Comparison of ENCODE assay signal across 8 cellular contexts in genomic region chr16:89325861-89326471, GRCh38.
DNase-seq lines count a peak whose midpoint lies in the region; ATAC-seq and TF ChIP-seq lines count a peak whose summit lies in the region.

No MANE protein-coding gene starts in this region.

- H3K27ac ChIP-seq in HEK293 (ENCODE audit: extremely low read depth, low read depth, low read length) (peak overlapping the region; percentile 46; the same call in 1 of the 2 replicates), esophagus muscularis mucosa (replicated peaks in 1 of 4) (peak overlapping the region; percentile 75 to 82 (median 79))

- peak; percentile 27 to 35 for ATAC-seq in naive B cell (ENCODE audit: low read depth in 2 of 2)
- ATAC-seq in HG02798 (IDR thresholded peaks at IDR 0.05; ENCODE audit: poor library complexity, unreplicated experiment), result no peak

- H3K27me3 Mint-ChIP-seq in CD14-positive monocyte (ENCODE audit: low read depth in 3 of 3) (no peaks in the 10 kb centered on the region), naive B cell (no peaks in the 10 kb centered on the region)
- H3K27me3 Mint-ChIP-seq in T-helper 2 cell treated with Interferon-gamma antibody and Interleukin-4, amounts not matched to agents 5 μg/mL and 100 μg/mL, for 36 hours (ENCODE audit: low read depth), result no peaks in the 10 kb centered on the region

- TF ChIP-seq CTCF in CD14-positive monocyte (IDR thresholded peaks at IDR 0.05), result no peak
- TF ChIP-seq CTCF in HEK293 (tag by site-specific recombination; IDR thresholded peaks at IDR 0.05), result no peak
- no peak for TF ChIP-seq CTCF in esophagus muscularis mucosa (IDR thresholded peaks at IDR 0.05)

- no peaks in the 10 kb centered on the region for H3K9me3 ChIP-seq in HEK293 (ENCODE audit: control insufficient read depth, insufficient read depth, low read depth, low read length)
- H3K9me3 ChIP-seq in esophagus muscularis mucosa, result peaks cover 0 to 4% (median 0%) of the 10 kb centered on the region in 4 donors

- no peaks in the 10 kb centered on the region for H3K36me3 ChIP-seq in HEK293 (ENCODE audit: control insufficient read depth in 2 of 2, insufficient read depth in 1 of 2, low read length in 2 of 2)
- H3K36me3 ChIP-seq in esophagus muscularis mucosa, result no peaks in the 10 kb centered on the region

- intact Hi-C loops in CD14-positive monocyte (cut with micrococcal nuclease) (no loop called here), esophagus muscularis mucosa (cut with DNase I) (loop anchor here (5.0 kb wide), 2 partner anchors 66 to 236 kb away; partner anchors contain the start of gene RPL13)

- POLR2A ChIA-PET in HEK293 (lab: Yijun Ruan, JAX), result no interaction called here

- H3K36me3 Mint-ChIP-seq in CD14-positive monocyte, result peaks cover 17 to 32% of the 10 kb centered on the region in 2 donors
- peaks cover 18% of the 10 kb centered on the region for H3K36me3 Mint-ChIP-seq in T-helper 2 cell treated with Interferon-gamma antibody and Interleukin-4, amounts not matched to agents 5 μg/mL and 100 μg/mL, for 36 hours (ENCODE audit: low read depth)
- H3K36me3 Mint-ChIP-seq in naive B cell, result no peaks in the 10 kb centered on the region

- WGBS in esophagus muscularis mucosa, result 20% methylated on average over 18 of the region's 18 CpGs

- CTCF ChIA-PET in HEK293 (lab: Yijun Ruan, JAX), result no interaction called here

- DNase-seq in CD14-positive monocyte (ENCODE audit: low spot score), result peak; percentile 75
- no peak for DNase-seq in T-helper 2 cell treated with Interferon-gamma antibody and Interleukin-4, amounts not matched to agents 5 μg/mL and 100 μg/mL, for 36 hours (ENCODE audit: low spot score)
- no peak for DNase-seq in esophagus muscularis mucosa (ENCODE audit: extremely low spot score)
- DNase-seq in naive B cell, result no peak
- no peak for DNase-seq in NCI-H2196 treated with DMSO at 0.1 percent for 48 hours (lab: John Stamatoyannopoulos, UW; ENCODE audit: unreplicated experiment)
- DNase-seq in HuH-7 (ENCODE audit: low spot score), result no peak

- peaks cover 67% of the 10 kb centered on the region for H3K4me1 Mint-ChIP-seq in CD14-positive monocyte
- H3K4me1 Mint-ChIP-seq in T-helper 2 cell treated with Interferon-gamma antibody and Interleukin-4, amounts not matched to agents 5 μg/mL and 100 μg/mL, for 36 hours (ENCODE audit: low read depth), result peaks cover 63% of the 10 kb centered on the region
- peaks cover 60 to 77% (median 71%) of the 10 kb centered on the region in 3 donors for H3K4me1 Mint-ChIP-seq in naive B cell

- H3K4me3 ChIP-seq in HEK293 (ENCODE audit: low read depth, low read length) (no peak overlapping the region), esophagus muscularis mucosa (peak overlapping the region; percentile 16 to 27 (median 27))

- H3K4me1 ChIP-seq in HEK293 (ENCODE audit: control insufficient read depth, insufficient read depth, low read length), result peaks cover 24% of the 10 kb centered on the region
- H3K4me1 ChIP-seq in esophagus muscularis mucosa, result peaks cover 80 to 85% (median 83%) of the 10 kb centered on the region in 4 donors

- H3K4me3 Mint-ChIP-seq in CD14-positive monocyte (peak overlapping the region; percentile 9 to 53), naive B cell (peak overlapping the region in 6 of 8 donors; percentile 1 to 65 (median 48))
- peak overlapping the region; percentile 58 for H3K4me3 Mint-ChIP-seq in T-helper 2 cell treated with Interferon-gamma antibody and Interleukin-4, amounts not matched to agents 5 μg/mL and 100 μg/mL, for 36 hours

- TF ChIP-seq EP300 in esophagus muscularis mucosa (IDR thresholded peaks at IDR 0.05), result no peak

- H3K9me3 Mint-ChIP-seq in CD14-positive monocyte (no peaks in the 10 kb centered on the region), naive B cell (no peaks in the 10 kb centered on the region)
- H3K9me3 Mint-ChIP-seq in T-helper 2 cell treated with Interferon-gamma antibody and Interleukin-4, amounts not matched to agents 5 μg/mL and 100 μg/mL, for 36 hours, result no peaks in the 10 kb centered on the region

- no peak for TF ChIP-seq POLR2A in esophagus muscularis mucosa (IDR thresholded peaks at IDR 0.05; ENCODE audit: low read depth)

- peak overlapping the region; percentile 67 to 90 (median 85) for H3K27ac Mint-ChIP-seq in CD14-positive monocyte
- peak overlapping the region; percentile 81 for H3K27ac Mint-ChIP-seq in T-helper 2 cell treated with Interferon-gamma antibody and Interleukin-4, amounts not matched to agents 5 μg/mL and 100 μg/mL, for 36 hours
- peak overlapping the region in 3 of 6 donors; percentile 32 to 60 (median 54) for H3K27ac Mint-ChIP-seq in naive B cell

- no peaks in the 10 kb centered on the region for H3K27me3 ChIP-seq in esophagus muscularis mucosa

TF ChIP-seq in HEK293, 187 proteins besides CTCF, POLR2A, EP300 and RAD21:
- TF ChIP-seq ZNF747 (tag by site-specific recombination; IDR thresholded peaks at IDR 0.05), result no peak
- peak; percentile 49; the same call in 1 of the 2 replicates for TF ChIP-seq ZBTB8A (tag by site-specific recombination; IDR thresholded peaks at IDR 0.05)
